ENCODE assay signal across 16 cellular contexts in the genomic region with DNA sequence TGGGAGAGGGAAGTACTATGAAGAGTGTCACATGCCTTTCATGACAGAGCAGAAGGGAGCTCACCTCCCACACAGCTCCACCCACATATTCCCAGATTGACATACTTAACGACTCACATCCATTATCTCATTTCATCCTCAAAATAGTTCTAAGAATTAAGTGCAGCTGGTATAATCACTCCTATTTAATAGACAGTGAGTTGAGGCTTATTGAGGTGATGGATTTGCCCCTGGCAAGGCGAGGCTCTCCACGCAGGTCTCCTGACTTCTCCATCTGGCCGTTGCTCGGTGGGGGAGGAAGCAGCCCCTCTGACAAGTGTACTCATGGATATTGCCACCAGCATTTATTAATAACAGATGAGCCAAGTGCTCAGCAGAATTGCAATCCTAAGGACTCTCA.
DNase-seq lines count a peak whose midpoint lies in the region; ATAC-seq and TF ChIP-seq lines count a peak whose summit lies in the region.
"Had no signal": no experiment of that assay in that cellular context is flagged by ENCODE, and none has a peak within 500 bp of the region (broad histone marks: within the 10 kb centered on the region; RNA-seq: fewer than 3 reads in every experiment).

No MANE protein-coding gene starts in this region.

- H3K9me3 ChIP-seq in heart left ventricle (no peaks in the 10 kb centered on the region), Panc1 (ENCODE audit: control insufficient read depth, insufficient read depth, low read depth, low read length) (no peaks in the 10 kb centered on the region), iPS DF 6.9 (ENCODE audit: control insufficient read depth, insufficient read depth, low read length) (no peaks in the 10 kb centered on the region), upper lobe of right lung (no peaks in the 10 kb centered on the region), uterus (no peaks in the 10 kb centered on the region)
- H3K9me3 ChIP-seq: esophagus muscularis mucosa, right lobe of liver had no signal

- H3K4me3 ChIP-seq in heart left ventricle (no peak overlapping the region), Panc1 (ENCODE audit: low read depth in 2 of 2, low read length in 2 of 2) (no peak overlapping the region), iPS DF 6.9 (ENCODE audit: low read length) (no peak overlapping the region), upper lobe of right lung (no peak overlapping the region), uterus (no peak overlapping the region)
- H3K4me3 ChIP-seq: esophagus muscularis mucosa, right lobe of liver had no signal

- intact Hi-C loops in cardiac septum (cut with DNase I) (loop anchor here (10.0 kb wide), 1 partner anchor 112 kb away; a partner anchor contains a TSS), heart left ventricle (cut with DNase I) (loop anchor here in 4 of 10 donors (10.0 kb wide), 2 partner anchors 62 to 112 kb away; a partner anchor contains a TSS), Panc1 (cut with micrococcal nuclease; ENCODE audit: unreplicated experiment) (no loop called here), upper lobe of right lung (cut with DNase I) (no loop called here), uterus (cut with DNase I; ENCODE audit: low total_unique reads) (no loop called here)

- peak; percentile 24 for DNase-seq in cardiac septum (ENCODE audit: low spot score)
- no peak for DNase-seq in heart left ventricle
- no peak for DNase-seq in Panc1 (ENCODE audit: low read depth, low spot score)
- DNase-seq in iPS DF 6.9 (ENCODE audit: low read depth, low spot score), result no peak
- DNase-seq in upper lobe of right lung, result no peak
- DNase-seq in NCI-H2081 treated with DMSO at 0.1 percent for 48 hours (lab: John Stamatoyannopoulos, UW), result no peak
- no peak for DNase-seq in ureter (ENCODE audit: low spot score)
- no peak for DNase-seq in uterus
- DNase-seq: amniotic stem cell, COR-L47, cortex of kidney, NCI-H1092, NCI-H526, right lobe of liver had no signal

- H3K36me3 ChIP-seq in heart left ventricle (no peaks in the 10 kb centered on the region), Panc1 (ENCODE audit: control insufficient read depth, insufficient read depth, low read length) (no peaks in the 10 kb centered on the region), iPS DF 6.9 (ENCODE audit: control insufficient read depth, insufficient read depth, low read length) (no peaks in the 10 kb centered on the region), upper lobe of right lung (no peaks in the 10 kb centered on the region), uterus (no peaks in the 10 kb centered on the region)
- H3K36me3 ChIP-seq: esophagus muscularis mucosa, right lobe of liver had no signal

- ATAC-seq in heart left ventricle (no peak), Panc1 (no peak), upper lobe of right lung (peak; percentile 71)
- ATAC-seq: HepG2, right lobe of liver had no signal

- CTCF ChIA-PET in Panc1 (lab: Charles Lee), result interaction anchor here (1.3 kb wide), 1 partner anchor 20 kb away, joined by 3 read pairs; no protein-coding TSS in a partner anchor

- POLR2A ChIA-PET in Panc1 (lab: Charles Lee), result no interaction called here

- H3K4me1 ChIP-seq in heart left ventricle (peaks cover 14 to 84% (median 65%) of the 10 kb centered on the region in 12 donors), Panc1 (ENCODE audit: control insufficient read depth, insufficient read depth, low read length) (peaks cover 66% of the 10 kb centered on the region), iPS DF 6.9 (ENCODE audit: control insufficient read depth, insufficient read depth, low read length) (peaks cover 21% of the 10 kb centered on the region), upper lobe of right lung (peaks cover 41% of the 10 kb centered on the region), uterus (peaks cover 7 to 23% of the 10 kb centered on the region in 2 donors)

- no peak overlapping the region for H3K27ac ChIP-seq in heart left ventricle
- H3K27ac ChIP-seq in Panc1 (ENCODE audit: low read length), result peak overlapping the region; percentile 93
- peak overlapping the region; percentile 44 for H3K27ac ChIP-seq in iPS DF 6.9 (ENCODE audit: low read length)
- no peak overlapping the region for H3K27ac ChIP-seq in upper lobe of right lung
- no peak overlapping the region for H3K27ac ChIP-seq in uterus
- H3K27ac ChIP-seq: esophagus muscularis mucosa, right lobe of liver had no signal

- in situ Hi-C loops in Panc1 (cut with HindIII; ENCODE audit: low pct_unique_long_range_greater_than_20kb, low sequenced_read_pairs), result no loop called here

- WGBS in heart left ventricle, 4 donors, result 52 to 64% (median 53%) methylated on average over 5 of the region's 5 CpGs
- WGBS in iPS DF 6.9 (ENCODE audit: insufficient coverage, insufficient read length), result no CpG with 5 or more reads among the region's 5 CpGs

- TF ChIP-seq POLR2A in heart left ventricle (IDR thresholded peaks at IDR 0.05), result no peak
- no peak for TF ChIP-seq POLR2A in uterus (IDR thresholded peaks at IDR 0.05)

- H3K27me3 ChIP-seq in heart left ventricle (no peaks in the 10 kb centered on the region), Panc1 (ENCODE audit: control insufficient read depth, insufficient read depth, low read length) (no peaks in the 10 kb centered on the region), iPS DF 6.9 (ENCODE audit: control insufficient read depth, insufficient read depth, low read length) (no peaks in the 10 kb centered on the region), upper lobe of right lung (no peaks in the 10 kb centered on the region), uterus (no peaks in the 10 kb centered on the region)
- H3K27me3 ChIP-seq: esophagus muscularis mucosa, right lobe of liver had no signal

- BruUV-seq in Panc1 (replicated peaks; lab: Mats Ljungman, UMichigan), result no TSS peak

- TF ChIP-seq CTCF in heart left ventricle (IDR thresholded peaks at IDR 0.05) (no peak), Panc1 (IDR thresholded peaks at IDR 0.05) (no peak), upper lobe of right lung (IDR thresholded peaks at IDR 0.05) (no peak), uterus (IDR thresholded peaks at IDR 0.05) (no peak)

Comparison
In these comparisons a context has a peak if more than half of its experiments do, and no peak if none do; other contexts are left out.
1. H3K27ac ChIP-seq: peak in Panc1 (single experiment) and iPS DF 6.9 (single experiment); none in heart left ventricle (0 of 12), upper lobe of right lung (single experiment) and uterus (0 of 2).